In the genomic region with DNA sequence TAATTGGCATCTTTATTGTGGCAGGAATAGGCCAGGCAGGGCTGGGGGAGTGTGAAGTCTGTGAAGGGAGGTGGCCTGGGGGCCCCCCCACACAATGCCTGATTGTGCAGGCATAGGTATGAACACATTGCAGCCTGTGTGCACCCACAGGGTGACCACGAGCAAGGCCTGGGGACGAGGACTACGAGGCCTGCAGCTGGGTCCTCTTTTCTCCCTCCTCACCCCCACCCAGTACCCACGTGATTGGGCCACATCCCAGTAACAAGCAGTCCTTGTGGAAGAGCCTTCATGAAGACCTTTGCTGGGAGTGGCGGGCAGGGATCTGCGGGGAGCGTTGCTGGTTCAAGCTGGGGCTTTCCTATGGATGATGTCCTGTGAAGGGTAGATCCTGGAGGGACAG, we compare ENCODE assay signal across 15 cellular contexts. TPM values are rescaled to one million over a fixed set of nuclear protein-coding genes. Genes with fewer than 3 reads are reported as not detected.
DNase-seq lines count a peak whose midpoint lies in the region; ATAC-seq and TF ChIP-seq lines count a peak whose summit lies in the region.
"Had no signal": no experiment of that assay in that cellular context is flagged by ENCODE, and none has a peak within 500 bp of the region (broad histone marks: within the 10 kb centered on the region; RNA-seq: fewer than 3 reads in every experiment).

No MANE protein-coding gene starts in this region.

- 55 to 62% methylated on average over 7 of the region's 7 CpGs for WGBS in testis, 2 donors

- H3K27me3 ChIP-seq in testis = no peaks in the 10 kb centered on the region
- H3K27me3 ChIP-seq: vagina had no signal

- intact Hi-C loops in head of caudate nucleus (cut with DNase I) (no loop called here), testis (cut with DNase I; ENCODE audit: low total_unique reads) (no loop called here), mucosa of descending colon (cut with DNase I, micrococcal nuclease) (no loop called here)

- H3K4me1 ChIP-seq in testis = peaks cover 23% of the 10 kb centered on the region
- peaks cover 13% of the 10 kb centered on the region for H3K4me1 ChIP-seq in mucosa of descending colon (ENCODE audit: low read depth)

- DNase-seq in head of caudate nucleus (peak; percentile 72 to 95 (median 89)), neural crest cell (ENCODE audit: low read depth, low spot score) (no peak), testis (peak; percentile 34), kidney tubule cell (ENCODE audit: low spot score) (no peak), mucosa of descending colon (no peak)
- no peak for DNase-seq in stimulated activated naive CD8-positive, alpha-beta T cell treated with anti-CD3 and anti-CD28 coated beads, Interleukin-15, Interleukin-2, amounts not matched to agents 100 U/mL and 50 U/mL, for 24 hours
- DNase-seq: activated CD4-positive, CD25-positive, alpha-beta regulatory T cell treated with anti-CD3 and anti-CD28 coated beads, Interleukin-2, amount 50 U/mL, for 72 hours; activated CD8-positive, alpha-beta memory T cell treated with anti-CD3 and anti-CD28 coated beads, Interleukin-2, amount 50 U/mL, for 48 hours; activated naive CD8-positive, alpha-beta T cell treated with anti-CD3 and anti-CD28 coated beads for 36 hours; NCI-H187 treated with DMSO at 0.1 percent for 48 hours; NCI-H526 treated with DMSO at 0.1 percent for 48 hours; stimulated activated CD4-positive, alpha-beta T cell treated with anti-CD3 and anti-CD28 coated beads, Interleukin-4, amount 100 ng/mL, for 24 hours had no signal

- peak overlapping the region; percentile 15 for H3K27ac Mint-ChIP-seq in neural crest cell (ENCODE audit: unreplicated experiment)
- H3K27ac Mint-ChIP-seq: activated naive CD8-positive, alpha-beta T cell treated with anti-CD3 and anti-CD28 coated beads for 36 hours had no signal

- peaks cover 10% of the 10 kb centered on the region for H3K36me3 Mint-ChIP-seq in neural crest cell (ENCODE audit: low read depth)
- H3K36me3 Mint-ChIP-seq: activated naive CD8-positive, alpha-beta T cell treated with anti-CD3 and anti-CD28 coated beads for 36 hours had no signal

- H3K27ac ChIP-seq in VCaP (peak overlapping the region; percentile 66), testis (no peak overlapping the region)
- H3K27ac ChIP-seq: BLaER1 treated with 17β-estradiol and CSF1 and Interleukin-3, amounts not matched to agents 10 nM and 100 nM; vagina had no signal

- H3K27me3 Mint-ChIP-seq in neural crest cell (ENCODE audit: low read depth) = no peaks in the 10 kb centered on the region

- H3K9me3 ChIP-seq in testis (no peaks in the 10 kb centered on the region), mucosa of descending colon (no peaks in the 10 kb centered on the region)
- H3K9me3 ChIP-seq: BLaER1 treated with 17β-estradiol and CSF1 and Interleukin-3, amounts not matched to agents 10 nM and 100 nM; vagina had no signal

- no peak overlapping the region for H3K4me3 Mint-ChIP-seq in neural crest cell
- H3K4me3 Mint-ChIP-seq: activated naive CD8-positive, alpha-beta T cell treated with anti-CD3 and anti-CD28 coated beads for 36 hours had no signal

- H3K4me1 Mint-ChIP-seq in neural crest cell = peaks cover 96% of the 10 kb centered on the region

- TF ChIP-seq CTCF in VCaP (conservative IDR thresholded peaks at IDR 0.05) = no peak
- TF ChIP-seq CTCF in neural crest cell (conservative IDR thresholded peaks at IDR 0.05) = no peak
- TF ChIP-seq CTCF in testis (IDR thresholded peaks at IDR 0.05) = no peak
- no peak for TF ChIP-seq CTCF in mucosa of descending colon (IDR thresholded peaks at IDR 0.05)

- no peaks in the 10 kb centered on the region for H3K9me3 Mint-ChIP-seq in neural crest cell
- H3K9me3 Mint-ChIP-seq: activated naive CD8-positive, alpha-beta T cell treated with anti-CD3 and anti-CD28 coated beads for 36 hours had no signal

- H3K4me3 ChIP-seq in testis = no peak overlapping the region
- no peak overlapping the region for H3K4me3 ChIP-seq in mucosa of descending colon
- H3K4me3 ChIP-seq: BLaER1 treated with 17β-estradiol and CSF1 and Interleukin-3, amounts not matched to agents 10 nM and 100 nM; vagina had no signal

- no peak for ATAC-seq in mucosa of descending colon
- ATAC-seq in stimulated activated naive CD8-positive, alpha-beta T cell treated with anti-CD3 and anti-CD28 coated beads, Interleukin-15, Interleukin-2, amounts not matched to agents 100 U/mL and 50 U/mL, for 24 hours = no peak

- H3K36me3 ChIP-seq in testis (ENCODE audit: low read depth, missing control alignments) (no peaks in the 10 kb centered on the region), mucosa of descending colon (ENCODE audit: low read depth) (no peaks in the 10 kb centered on the region)
- H3K36me3 ChIP-seq: BLaER1 treated with 17β-estradiol and CSF1 and Interleukin-3, amounts not matched to agents 10 nM and 100 nM had no signal

- no peak for TF ChIP-seq POLR2A in testis (IDR thresholded peaks at IDR 0.05)

RNA-seq across cellular contexts. Expression of a gene that starts 29.3 kb away (rescaled TPM):
- 36.6 and 39.4 TPM in 2 replicates for total RNA-seq in neural crest cell
- 10 to 100 TPM; 51.5 to 88.5 TPM for total RNA-seq in testis
- 11.4 TPM for polyA plus RNA-seq in testis (ENCODE audit: insufficient read depth, low read depth, low replicate concordance)
- 10 to 100 TPM in 2 of 3 donors, 1 to 10 TPM in 1; 4.9 to 82.1 (median 48.8) TPM for total RNA-seq in mucosa of descending colon

Comparison
In these comparisons a context has a peak if more than half of its experiments do, and no peak if none do; other contexts are left out.
1. DNase-seq: peak in head of caudate nucleus (42 of 42) and testis (single experiment); none in neural crest cell (single experiment), kidney tubule cell (single experiment), mucosa of descending colon (0 of 3) and stimulated activated naive CD8-positive, alpha-beta T cell treated with anti-CD3 and anti-CD28 coated beads, Interleukin-15, Interleukin-2, amounts not matched to agents 100 U/mL and 50 U/mL, for 24 hours (single experiment).